ENCODE assay signal across 14 cellular contexts in the genomic region with DNA sequence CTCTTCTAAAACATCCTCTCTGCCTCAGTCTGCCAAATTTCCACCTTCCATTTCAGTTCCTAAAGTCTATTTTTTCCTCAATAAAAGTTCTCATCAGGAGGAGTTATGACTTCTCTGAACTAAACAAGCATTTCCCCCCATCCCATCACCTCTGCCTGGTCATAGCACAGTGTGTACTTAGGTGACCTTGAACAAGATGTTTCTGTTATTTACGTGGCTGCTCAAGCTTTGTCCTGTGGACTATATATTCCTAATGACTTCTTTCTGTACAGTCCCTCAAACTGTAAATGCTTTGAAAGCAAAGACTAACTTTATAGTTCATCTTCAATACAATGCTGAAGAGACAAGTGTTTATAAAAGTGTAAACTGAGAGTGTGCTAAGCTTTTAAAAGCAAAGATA.
DNase-seq lines count a peak whose midpoint lies in the region; ATAC-seq and TF ChIP-seq lines count a peak whose summit lies in the region.
"Had no signal": no experiment of that assay in that cellular context is flagged by ENCODE, and none has a peak within 500 bp of the region (broad histone marks: within the 10 kb centered on the region; RNA-seq: fewer than 3 reads in every experiment).

No MANE protein-coding gene starts in this region.

- ATAC-seq in sciatic nerve (peak; percentile 34), HG03039 (IDR thresholded peaks at IDR 0.05; ENCODE audit: unreplicated experiment) (no peak)
- ATAC-seq: activated CD8-positive, alpha-beta T cell treated with anti-CD3 and anti-CD28 coated beads for 36 hours had no signal

- H3K4me3 Mint-ChIP-seq in chondrocyte (ENCODE audit: unreplicated experiment) = no peak overlapping the region
- H3K4me3 Mint-ChIP-seq: activated CD8-positive, alpha-beta T cell treated with anti-CD3 and anti-CD28 coated beads for 36 hours had no signal

- peak overlapping the region; percentile 4 for H3K27ac Mint-ChIP-seq in chondrocyte (ENCODE audit: unreplicated experiment)
- H3K27ac Mint-ChIP-seq: activated CD8-positive, alpha-beta T cell treated with anti-CD3 and anti-CD28 coated beads for 36 hours had no signal

- no peak for DNase-seq in chondrocyte (ENCODE audit: low spot score)
- DNase-seq in sciatic nerve (ENCODE audit: low spot score) = no peak
- no peak for DNase-seq in posterior vena cava (ENCODE audit: low spot score)
- DNase-seq in GM19238 (ENCODE audit: insufficient read length, low spot score) = no peak
- no peak for DNase-seq in DMS53 (lab: John Stamatoyannopoulos, UW)
- DNase-seq: activated CD8-positive, alpha-beta T cell treated with anti-CD3 and anti-CD28 coated beads for 36 hours; COR-L47; GDM1; Karpas-422; midbrain; NCI-H1436 treated with DMSO at 0.1 percent for 48 hours had no signal

- intact Hi-C loops in sciatic nerve (cut with DNase I) = no loop called here
- intact Hi-C loops in posterior vena cava (cut with DNase I) = no loop called here

- H3K9me3 Mint-ChIP-seq in chondrocyte (ENCODE audit: low read depth) = peaks cover 5% of the 10 kb centered on the region

- H3K27me3 Mint-ChIP-seq in chondrocyte (ENCODE audit: low read depth) = no peaks in the 10 kb centered on the region
- H3K27me3 Mint-ChIP-seq: activated CD8-positive, alpha-beta T cell treated with anti-CD3 and anti-CD28 coated beads for 36 hours had no signal

- peaks cover 37% of the 10 kb centered on the region for H3K4me1 Mint-ChIP-seq in chondrocyte (ENCODE audit: low read depth)

- peaks cover 2% of the 10 kb centered on the region for H3K36me3 Mint-ChIP-seq in chondrocyte (ENCODE audit: low read depth)

- H3K27ac ChIP-seq in C4-2B = peak overlapping the region; percentile 90; the same call in 1 of the 2 replicates
- H3K27ac ChIP-seq in layer of hippocampus (ENCODE audit: low read depth, low read length) = peak overlapping the region; percentile 30

- TF ChIP-seq CTCF in C4-2B (conservative IDR thresholded peaks at IDR 0.05) = no peak
- TF ChIP-seq CTCF in chondrocyte (IDR thresholded peaks at IDR 0.05) = no peak

- H3K27me3 ChIP-seq in layer of hippocampus (ENCODE audit: control insufficient read depth, insufficient read depth, low read length) = no peaks in the 10 kb centered on the region
